In genomic region chr6:121448528-121448927, GRCh38 we compare ENCODE assay signal across 1 cellular context. TPM values are rescaled to one million over a fixed set of nuclear protein-coding genes. Genes with fewer than 3 reads are reported as not detected.
"Had no signal": no experiment of that assay in that cellular context is flagged by ENCODE, and none has a peak within 500 bp of the region (broad histone marks: within the 10 kb centered on the region; RNA-seq: fewer than 3 reads in every experiment).

No MANE protein-coding gene starts in this region.

RNA-seq across cellular contexts. Expression of gene GJA1, which starts 13.1 kb away (rescaled TPM):
- total RNA-seq: naive thymus-derived CD4-positive, alpha-beta T cell had no signal
